8 cellular contexts compared by ENCODE assay signal in genomic region chr13:110716235-110716505, GRCh38. TPM values are rescaled to one million over a fixed set of nuclear protein-coding genes. Genes with fewer than 3 reads are reported as not detected.
DNase-seq lines count a peak whose midpoint lies in the region; ATAC-seq and TF ChIP-seq lines count a peak whose summit lies in the region.

No MANE protein-coding gene starts in this region.

- no peak for ATAC-seq in activated CD8-positive, alpha-beta T cell treated with anti-CD3 and anti-CD28 coated beads for 36 hours
- ATAC-seq in GM19452 (IDR thresholded peaks at IDR 0.05; ENCODE audit: unreplicated experiment) (no peak), GM21367 (IDR thresholded peaks at IDR 0.05; ENCODE audit: unreplicated experiment) (no peak)

- POLR2A ChIA-PET in activated CD8-positive, alpha-beta T cell treated with anti-CD3 and anti-CD28 coated beads for 36 hours (lab: Charles Lee), result interaction anchor here (0.8 to 1.5 kb wide), 2 partner anchors 10 to 54 kb away, joined by 5 to 6 read pairs; partner anchors contain the start of gene CARS2

- intact Hi-C loops in activated CD8-positive, alpha-beta T cell treated with anti-CD3 and anti-CD28 coated beads for 36 hours (cut with micrococcal nuclease), result loop anchor here (10.0 kb wide), 1 partner anchor 99 kb away; no protein-coding TSS in a partner anchor

- H3K79me1 ChIP-seq in H9 (ENCODE audit: insufficient read depth, low read depth, low read length, poor library complexity, severe bottlenecking), result peaks cover 3% of the 10 kb centered on the region

- H3K4me3 Mint-ChIP-seq in H9 (peak overlapping the region; percentile 94 to 97), glutamatergic neuron (ENCODE audit: unreplicated experiment) (peak overlapping the region; percentile 93)
- peak overlapping the region; percentile 98 for H3K4me3 Mint-ChIP-seq in activated CD8-positive, alpha-beta T cell treated with anti-CD3 and anti-CD28 coated beads for 36 hours

- peaks cover 0 to 2% of the 10 kb centered on the region in 2 experiments; a peak in 2 of 5 replicates for H3K9me3 Mint-ChIP-seq in H9
- no peaks in the 10 kb centered on the region for H3K9me3 Mint-ChIP-seq in activated CD8-positive, alpha-beta T cell treated with anti-CD3 and anti-CD28 coated beads for 36 hours
- H3K9me3 Mint-ChIP-seq in glutamatergic neuron (ENCODE audit: unreplicated experiment), result peaks cover 20% of the 10 kb centered on the region

- WGBS in H9 (ENCODE audit: extremely low coverage, insufficient read length, low lambda C conversion rate), result no CpG with 5 or more reads among the region's 13 CpGs

- H3K4me1 ChIP-seq in H9 (ENCODE audit: insufficient read depth, low read length), result no peaks in the 10 kb centered on the region
- peaks cover 13% of the 10 kb centered on the region for H3K4me1 ChIP-seq in rectal smooth muscle tissue (ENCODE audit: control insufficient read depth, insufficient read depth, low read length)

- peaks cover 7% of the 10 kb centered on the region for H3K36me3 ChIP-seq in rectal smooth muscle tissue (ENCODE audit: control insufficient read depth, insufficient read depth, low read length)

- peak overlapping the region; percentile 66 for H3K14ac ChIP-seq in H9 (ENCODE audit: insufficient read depth, low read length)

- peak overlapping the region; percentile 92 for H3K4me2 ChIP-seq in H9 (ENCODE audit: insufficient read depth, insufficient read length, low read length)

- H2BK12ac ChIP-seq in H9 (ENCODE audit: insufficient read length, low read depth, low read length), result no peak overlapping the region

- H3K27me3 Mint-ChIP-seq in H9 (ENCODE audit: low read depth), result no peaks in the 10 kb centered on the region; the same call in 1 of the 2 replicates
- no peaks in the 10 kb centered on the region for H3K27me3 Mint-ChIP-seq in activated CD8-positive, alpha-beta T cell treated with anti-CD3 and anti-CD28 coated beads for 36 hours
- peaks cover 18% of the 10 kb centered on the region for H3K27me3 Mint-ChIP-seq in glutamatergic neuron (ENCODE audit: unreplicated experiment)

- no peak overlapping the region for H3K23ac ChIP-seq in H9 (ENCODE audit: insufficient read length, low read depth, low read length)

- peaks cover 19 to 24% of the 10 kb centered on the region in 2 experiments for H3K4me1 Mint-ChIP-seq in H9
- peaks cover 30% of the 10 kb centered on the region for H3K4me1 Mint-ChIP-seq in activated CD8-positive, alpha-beta T cell treated with anti-CD3 and anti-CD28 coated beads for 36 hours (ENCODE audit: low read depth)
- H3K4me1 Mint-ChIP-seq in glutamatergic neuron (ENCODE audit: low read depth, unreplicated experiment), result peaks cover 5% of the 10 kb centered on the region

- no peak overlapping the region for H3K27ac ChIP-seq in H9 (ENCODE audit: insufficient read length, low read depth, low read length)
- peak overlapping the region; percentile 96 for H3K27ac ChIP-seq in rectal smooth muscle tissue (ENCODE audit: low read depth, low read length)

- H3K9ac ChIP-seq in H9 (ENCODE audit: extremely low read depth, insufficient read length, low read length) (peak overlapping the region; percentile 92), rectal smooth muscle tissue (ENCODE audit: low read length) (peak overlapping the region; percentile 98)

- peaks cover 36% of the 10 kb centered on the region; the same call in 1 of the 2 replicates for H3K79me2 ChIP-seq in H9 (ENCODE audit: insufficient read depth, low read length)

- H3T11ph ChIP-seq in H9 (ENCODE audit: low read length), result no peak overlapping the region

- no peaks in the 10 kb centered on the region for H3K27me3 ChIP-seq in H9 (ENCODE audit: insufficient read depth, low read length)
- no peaks in the 10 kb centered on the region for H3K27me3 ChIP-seq in rectal smooth muscle tissue (ENCODE audit: control insufficient read depth, insufficient read depth, low read length)

- H4K20me1 ChIP-seq in H9 (ENCODE audit: control insufficient read depth, insufficient read depth, insufficient read length), result no peaks in the 10 kb centered on the region

- H2AK5ac ChIP-seq in H9 (ENCODE audit: insufficient read length, low read length), result no peak overlapping the region

- no peak overlapping the region for H3K4ac ChIP-seq in H9 (ENCODE audit: low read depth, low read length)

- H3K9me3 ChIP-seq in H9 (ENCODE audit: control insufficient read depth, low read depth, low read length), result no peaks in the 10 kb centered on the region

- no peak overlapping the region for H4K5ac ChIP-seq in H9 (ENCODE audit: insufficient read length, low read depth, low read length)

- peak overlapping the region; percentile 8 for H3K18ac ChIP-seq in H9 (ENCODE audit: insufficient read length, low read depth, low read length)

- TF ChIP-seq CTCF in H9 (conservative IDR thresholded peaks at IDR 0.05), result no peak
- no peak for TF ChIP-seq CTCF in activated CD8-positive, alpha-beta T cell treated with anti-CD3 and anti-CD28 coated beads for 36 hours (IDR thresholded peaks at IDR 0.05)
- no peak for TF ChIP-seq CTCF in glutamatergic neuron (IDR thresholded peaks at IDR 0.05; ENCODE audit: partially characterized antibody, unreplicated experiment)

- DNase-seq in A172 (ENCODE audit: low spot score) (peak; percentile 30), H9 (no peak), glutamatergic neuron (peak; percentile 57), GM19240 (ENCODE audit: insufficient read length, low spot score) (no peak)
- DNase-seq in activated CD8-positive, alpha-beta T cell treated with anti-CD3 and anti-CD28 coated beads for 36 hours, result peak; percentile 40

- no peak overlapping the region for H2AFZ ChIP-seq in H9 (ENCODE audit: low read length)

- CTCF ChIA-PET in activated CD8-positive, alpha-beta T cell treated with anti-CD3 and anti-CD28 coated beads for 36 hours (lab: Charles Lee), result interaction anchor here (1.0 to 1.4 kb wide), 4 partner anchors 27 to 68 kb away, joined by 3 to 4 read pairs (median 4); no protein-coding TSS in a partner anchor

- H3K56ac ChIP-seq in H9 (ENCODE audit: insufficient read length, low read depth, low read length), result no peak overlapping the region

- peak overlapping the region in 2 of 3 experiments; percentile 83 to 85; a peak in 3 of 7 replicates for H3K27ac Mint-ChIP-seq in H9
- H3K27ac Mint-ChIP-seq in activated CD8-positive, alpha-beta T cell treated with anti-CD3 and anti-CD28 coated beads for 36 hours, result peak overlapping the region; percentile 82
- H3K27ac Mint-ChIP-seq in glutamatergic neuron (ENCODE audit: unreplicated experiment), result peak overlapping the region; percentile 78

- H3K36me3 Mint-ChIP-seq in H9 (ENCODE audit: insufficient read depth in 1 of 3, low read depth in 3 of 3), result peaks cover 10 to 24% (median 16%) of the 10 kb centered on the region in 3 experiments; a peak in 6 of 7 replicates
- H3K36me3 Mint-ChIP-seq in activated CD8-positive, alpha-beta T cell treated with anti-CD3 and anti-CD28 coated beads for 36 hours (ENCODE audit: low read depth), result peaks cover 23% of the 10 kb centered on the region
- H3K36me3 Mint-ChIP-seq in glutamatergic neuron (ENCODE audit: unreplicated experiment), result no peaks in the 10 kb centered on the region

- no peak overlapping the region for H2BK15ac ChIP-seq in H9 (ENCODE audit: low read depth, low read length)

- no peak overlapping the region for H2BK20ac ChIP-seq in H9 (ENCODE audit: low read depth, low read length, poor library complexity, severe bottlenecking)

- no peak overlapping the region for H4K8ac ChIP-seq in H9 (replicated peaks; ENCODE audit: insufficient read length, low read depth, low read length)

- H3K23me2 ChIP-seq in H9 (ENCODE audit: insufficient read length, low read depth, low read length, poor library complexity, severe bottlenecking), result peaks cover 4% of the 10 kb centered on the region

- H4K91ac ChIP-seq in H9 (ENCODE audit: insufficient read length, low read depth, low read length), result no peak overlapping the region

- H3K4me3 ChIP-seq in rectal smooth muscle tissue (ENCODE audit: low read length), result peak overlapping the region; percentile 94

- H2BK120ac ChIP-seq in H9 (ENCODE audit: low read depth, low read length, poor library complexity, severe bottlenecking), result no peak overlapping the region

- H2BK5ac ChIP-seq in H9 (ENCODE audit: insufficient read length, low read length), result no peak overlapping the region

RNA-seq across cellular contexts. Expression of gene ING1, which starts 2.7 kb away (rescaled TPM):
- total RNA-seq in A172 (2014; rRNA removed; shearing (Covaris generic)), result 14.4 and 20.6 TPM in 2 replicates
- total RNA-seq in H9 (2021) (17.3 and 18.7 TPM in 2 replicates), glutamatergic neuron (ENCODE audit: unreplicated experiment) (19.1 TPM)
- total RNA-seq in activated CD8-positive, alpha-beta T cell treated with anti-CD3 and anti-CD28 coated beads for 36 hours, result 10 to 100 TPM; 22.0 to 22.2 TPM

RNA-seq across cellular contexts. Expression of gene CARS2, which starts 10.3 kb away (rescaled TPM):
- total RNA-seq in A172 (2014; rRNA removed; shearing (Covaris generic)), result 71.8 and 73.1 TPM in 2 replicates
- total RNA-seq in H9 (2021), result 41.9 and 46.3 TPM in 2 replicates
- 10 to 100 TPM; 60.7 to 63.0 TPM for total RNA-seq in activated CD8-positive, alpha-beta T cell treated with anti-CD3 and anti-CD28 coated beads for 36 hours
- total RNA-seq in glutamatergic neuron (ENCODE audit: unreplicated experiment), result 102 TPM

Comparison
In these comparisons a context has a peak if more than half of its experiments do, and no peak if none do; other contexts are left out.
1. DNase-seq: peak in A172 (single experiment), activated CD8-positive, alpha-beta T cell treated with anti-CD3 and anti-CD28 coated beads for 36 hours (single experiment) and glutamatergic neuron (single experiment); none in H9 (single experiment) and GM19240 (single experiment).
2. Peak in every context shown above with its lines, with median percentiles within 50 percentile points of each other: H3K27ac Mint-ChIP-seq and H3K4me3 Mint-ChIP-seq.